Comparison of ENCODE assay signal across 34 cellular contexts in the genomic region with DNA sequence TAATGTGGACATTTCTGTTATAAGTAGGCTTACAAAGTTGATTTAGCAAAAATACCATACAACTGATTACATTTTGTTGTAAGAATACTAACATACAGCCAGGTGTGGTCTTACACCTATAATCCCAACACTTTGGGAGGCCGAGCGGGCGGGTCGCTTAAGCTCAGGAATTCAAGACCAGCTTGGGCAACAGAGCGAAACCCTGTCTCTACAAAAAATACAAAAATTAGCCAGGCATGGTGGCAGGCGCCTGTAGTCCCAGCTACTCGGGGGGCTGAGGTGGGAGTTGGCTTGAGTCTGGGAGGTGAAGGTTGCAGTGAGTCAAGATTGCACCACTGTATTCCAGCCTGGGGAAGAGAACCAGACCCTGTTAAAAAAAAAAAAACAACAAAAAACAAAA.
A peak's percentile ranks its signal among the peaks of the same experiment; 100 is the strongest.
DNase-seq lines count a peak whose midpoint lies in the region; TF ChIP-seq lines count a peak whose summit lies in the region.
"Had no signal": no experiment of that assay in that cellular context is flagged by ENCODE, and none has a peak within 500 bp of the region (broad histone marks: within the 10 kb centered on the region; RNA-seq: fewer than 3 reads in every experiment).

No MANE protein-coding gene starts in this region.

- H3K27me3 Mint-ChIP-seq in immature natural killer cell (ENCODE audit: low read depth in 3 of 3): no peaks in the 10 kb centered on the region
- H3K27me3 Mint-ChIP-seq: B cell; CD4-positive, alpha-beta memory T cell; CD4-positive, alpha-beta T cell; CD4-positive, CD25-positive, alpha-beta regulatory T cell; CD8-positive, alpha-beta memory T cell had no signal

- no peak overlapping the region for H3K4me3 Mint-ChIP-seq in immature natural killer cell
- H3K4me3 Mint-ChIP-seq: B cell; CD14-positive monocyte; CD4-positive, alpha-beta memory T cell; CD4-positive, alpha-beta T cell; CD4-positive, CD25-positive, alpha-beta regulatory T cell; CD8-positive, alpha-beta memory T cell; CD8-positive, alpha-beta T cell had no signal

- H3K27ac Mint-ChIP-seq in immature natural killer cell: no peak overlapping the region
- H3K27ac Mint-ChIP-seq: B cell; CD4-positive, alpha-beta memory T cell; CD4-positive, alpha-beta T cell; CD4-positive, CD25-positive, alpha-beta regulatory T cell; CD8-positive, alpha-beta memory T cell; CD8-positive, alpha-beta T cell had no signal

- H3K4me1 Mint-ChIP-seq in immature natural killer cell: peaks cover 19 to 54% of the 10 kb centered on the region in 2 donors

- 59 to 93% methylated on average over 7 of the region's 7 CpGs for WGBS in thyroid gland, 2 donors

- H3K36me3 Mint-ChIP-seq in immature natural killer cell: peaks cover 7 to 20% (median 10%) of the 10 kb centered on the region in 3 donors

- no peaks in the 10 kb centered on the region for H3K27me3 ChIP-seq in thyroid gland
- H3K27me3 ChIP-seq: BE2C; BLaER1; BLaER1 treated with 17β-estradiol and CSF1 and Interleukin-3, amounts not matched to agents 10 nM and 100 nM had no signal

- H3K36me3 ChIP-seq in thyroid gland: no peaks in the 10 kb centered on the region

- DNase-seq in kidney tubule cell (ENCODE audit: low spot score): peak; percentile 10
- peak; percentile 57 for DNase-seq in left kidney (ENCODE audit: low read depth, low spot score)
- DNase-seq in thyroid gland: peak; percentile 47 to 73
- no peak for DNase-seq in NCI-H2107 treated with DMSO at 0.1 percent for 48 hours (lab: John Stamatoyannopoulos, UW; ENCODE audit: unreplicated experiment)
- DNase-seq in stimulated activated naive CD4-positive, alpha-beta T cell treated with Interleukin-2 at 50 U/mL for 16 hours (lab: John Stamatoyannopoulos, UW): no peak
- no peak for DNase-seq in immature natural killer cell
- DNase-seq in foreskin melanocyte: no peak
- DNase-seq: 8988T; ACHN; AML-193; BE2C; C1 segment of cervical spinal cord; Caco-2; Calu3; CD4-positive, alpha-beta memory T cell; CD4-positive, alpha-beta T cell; CD4-positive, CD25-positive, alpha-beta regulatory T cell; CD8-positive, alpha-beta memory T cell; CD8-positive, alpha-beta T cell; COR-L47; DMS 273 treated with DMSO at 0.1 percent for 48 hours; DMS153; DMS53; DMS79; DMS79 treated with DMSO at 0.1 percent for 48 hours; DND-41; EL had no signal

- intact Hi-C loops in thyroid gland (cut with DNase I): no loop called here

- no peak for TF ChIP-seq EP300 in Ishikawa (IDR thresholded peaks at IDR 0.05; ENCODE audit: borderline replicate concordance)

- H3K9me3 Mint-ChIP-seq in immature natural killer cell: no peaks in the 10 kb centered on the region
- H3K9me3 Mint-ChIP-seq: CD4-positive, alpha-beta T cell had no signal

- no peaks in the 10 kb centered on the region for H3K9me3 ChIP-seq in thyroid gland

- H3K4me1 ChIP-seq in thyroid gland: peaks cover 20 to 60% of the 10 kb centered on the region in 2 donors
- H3K4me1 ChIP-seq: BE2C had no signal

- TF ChIP-seq POLR2A in thyroid gland (IDR thresholded peaks at IDR 0.05): no peak

- no peak for TF ChIP-seq CTCF in thyroid gland (IDR thresholded peaks at IDR 0.05)

- no peak overlapping the region for H3K4me3 ChIP-seq in thyroid gland (replicated peaks in 1 of 3)
- H3K4me3 ChIP-seq: A549; BLaER1; BLaER1 treated with 17β-estradiol and CSF1 and Interleukin-3, amounts not matched to agents 10 nM and 100 nM had no signal

- peak overlapping the region in 1 of 3 donors; percentile 54 for H3K27ac ChIP-seq in thyroid gland
- H3K27ac ChIP-seq: A549; BLaER1; BLaER1 treated with 17β-estradiol and CSF1 and Interleukin-3, amounts not matched to agents 10 nM and 100 nM; C4-2B had no signal

- TF ChIP-seq RAD21 in Ishikawa (IDR thresholded peaks at IDR 0.05; ENCODE audit: low read depth): no peak

TF ChIP-seq in Ishikawa, 13 proteins besides CTCF, POLR2A, EP300 and RAD21:
- TF ChIP-seq TCF12 (IDR thresholded peaks at IDR 0.05; ENCODE audit: low read depth) (no peak), TEAD4 (IDR thresholded peaks at IDR 0.05) (peak; percentile 7; the same call in 1 of the 2 replicates), YY1 (IDR thresholded peaks at IDR 0.05; ENCODE audit: low read depth) (no peak), CREB1 (IDR thresholded peaks at IDR 0.05; ENCODE audit: low read depth) (no peak), CEBPB (IDR thresholded peaks at IDR 0.05) (no peak)

Comparison
In these comparisons a context has a peak if more than half of its experiments do, and no peak if none do; other contexts are left out.
1. DNase-seq: peak in kidney tubule cell (single experiment), left kidney (single experiment) and thyroid gland (2 of 2); none in NCI-H2107 treated with DMSO at 0.1 percent for 48 hours (single experiment), stimulated activated naive CD4-positive, alpha-beta T cell treated with Interleukin-2 at 50 U/mL for 16 hours (single experiment), immature natural killer cell (0 of 3) and foreskin melanocyte (single experiment).